Comparison of ENCODE assay signal across 17 cellular contexts in the genomic region with DNA sequence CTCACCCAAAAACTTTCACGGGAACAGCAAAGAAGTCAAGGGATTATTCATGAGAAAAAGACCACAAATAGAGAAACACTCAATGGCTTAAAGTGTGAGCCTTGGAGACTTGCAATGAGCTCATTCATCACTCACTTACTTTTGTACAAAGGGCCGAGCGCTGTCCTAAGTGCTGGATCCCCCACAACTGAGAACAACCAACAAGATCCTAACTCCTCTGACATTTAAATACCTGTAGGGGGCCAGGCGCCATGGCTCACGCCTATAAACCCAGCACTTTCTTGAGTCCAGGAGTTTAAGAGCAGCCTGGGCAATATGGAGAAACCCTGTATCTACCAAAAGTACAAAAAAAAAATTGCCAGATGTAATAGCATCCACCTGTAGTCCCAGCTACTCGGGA.
"Had no signal": no experiment of that assay in that cellular context is flagged by ENCODE, and none has a peak within 500 bp of the region (broad histone marks: within the 10 kb centered on the region; RNA-seq: fewer than 3 reads in every experiment).

No MANE protein-coding gene starts in this region.

- H3K27me3 ChIP-seq: colonic mucosa, gastrocnemius medialis, upper lobe of right lung had no signal

- H3K4me1 ChIP-seq: colonic mucosa, gastrocnemius medialis, upper lobe of right lung had no signal

- DNase-seq: activated CD4-positive, alpha-beta T cell treated with anti-CD3 and anti-CD28 coated beads, Interleukin-2, amount 10 ng/mL, durations not matched to agents 24 days and 14 days; activated CD8-positive, alpha-beta memory T cell treated with anti-CD3 and anti-CD28 coated beads for 24 hours; activated naive CD4-positive, alpha-beta T cell treated with anti-CD3 and anti-CD28 coated beads, Interleukin-2, amount 10 ng/mL, durations not matched to agents 7 days and 5 days; colonic mucosa; effector CD4-positive, alpha-beta T cell; gastrocnemius medialis; hippocampal formation; immature natural killer cell; left cardiac atrium; occipital lobe; stimulated activated CD4-positive, alpha-beta T cell treated with anti-CD3 and anti-CD28 coated beads, Interleukin-2, amount 100 ng/mL, for 48 hours; stimulated activated naive CD4-positive, alpha-beta T cell treated with Interleukin-2 at 50 U/mL for 16 hours; T-cell; upper lobe of right lung; WERI-Rb-1 had no signal

- H3K27ac ChIP-seq: colonic mucosa, gastrocnemius medialis, upper lobe of right lung, WERI-Rb-1 had no signal

- H3K9me3 ChIP-seq: colonic mucosa, gastrocnemius medialis, upper lobe of right lung had no signal

- H3K27ac Mint-ChIP-seq: activated CD4-positive, alpha-beta T cell treated with anti-CD3 and anti-CD28 coated beads, Interleukin-2, amount 10 ng/mL, durations not matched to agents 24 days and 14 days; activated naive CD4-positive, alpha-beta T cell treated with anti-CD3 and anti-CD28 coated beads, Interleukin-2, amount 10 ng/mL, durations not matched to agents 7 days and 5 days; activated T-helper 17 cell treated with anti-CD3 and anti-CD28 coated beads, Interleukin-2, amount 50 U/mL, for 72 hours; immature natural killer cell; natural killer cell treated with Interleukin-12 subunit alpha and Interleukin-12 subunit beta and Interleukin-15 and Interleukin-18, amount 100 ng/mL, for 72 hours; T-cell had no signal

- H3K4me3 Mint-ChIP-seq: activated CD4-positive, alpha-beta T cell treated with anti-CD3 and anti-CD28 coated beads, Interleukin-2, amount 10 ng/mL, durations not matched to agents 24 days and 14 days; activated naive CD4-positive, alpha-beta T cell treated with anti-CD3 and anti-CD28 coated beads, Interleukin-2, amount 10 ng/mL, durations not matched to agents 7 days and 5 days; activated T-helper 17 cell treated with anti-CD3 and anti-CD28 coated beads, Interleukin-2, amount 50 U/mL, for 72 hours; immature natural killer cell; natural killer cell treated with Interleukin-12 subunit alpha and Interleukin-12 subunit beta and Interleukin-15 and Interleukin-18, amount 100 ng/mL, for 72 hours; T-cell had no signal

- H3K4me1 Mint-ChIP-seq: activated CD4-positive, alpha-beta T cell treated with anti-CD3 and anti-CD28 coated beads, Interleukin-2, amount 10 ng/mL, durations not matched to agents 24 days and 14 days; activated naive CD4-positive, alpha-beta T cell treated with anti-CD3 and anti-CD28 coated beads, Interleukin-2, amount 10 ng/mL, durations not matched to agents 7 days and 5 days; activated T-helper 17 cell treated with anti-CD3 and anti-CD28 coated beads, Interleukin-2, amount 50 U/mL, for 72 hours; immature natural killer cell; T-cell had no signal

- H3K36me3 Mint-ChIP-seq: activated naive CD4-positive, alpha-beta T cell treated with anti-CD3 and anti-CD28 coated beads, Interleukin-2, amount 10 ng/mL, durations not matched to agents 7 days and 5 days; immature natural killer cell; natural killer cell treated with Interleukin-12 subunit alpha and Interleukin-12 subunit beta and Interleukin-15 and Interleukin-18, amount 100 ng/mL, for 72 hours; T-cell had no signal

- H3K9me3 Mint-ChIP-seq: activated CD4-positive, alpha-beta T cell treated with anti-CD3 and anti-CD28 coated beads, Interleukin-2, amount 10 ng/mL, durations not matched to agents 24 days and 14 days; activated naive CD4-positive, alpha-beta T cell treated with anti-CD3 and anti-CD28 coated beads, Interleukin-2, amount 10 ng/mL, durations not matched to agents 7 days and 5 days; activated T-helper 17 cell treated with anti-CD3 and anti-CD28 coated beads, Interleukin-2, amount 50 U/mL, for 72 hours; immature natural killer cell; natural killer cell treated with Interleukin-12 subunit alpha and Interleukin-12 subunit beta and Interleukin-15 and Interleukin-18, amount 100 ng/mL, for 72 hours; T-cell had no signal

- H3K36me3 ChIP-seq: colonic mucosa, gastrocnemius medialis, upper lobe of right lung, WERI-Rb-1 had no signal

- H3K4me3 ChIP-seq: colonic mucosa, gastrocnemius medialis, upper lobe of right lung had no signal

- ATAC-seq: activated T-helper 17 cell treated with anti-CD3 and anti-CD28 coated beads, Interleukin-2, amount 50 U/mL, for 72 hours; gastrocnemius medialis; left cardiac atrium; natural killer cell treated with Interleukin-12 subunit alpha and Interleukin-12 subunit beta and Interleukin-15 and Interleukin-18, amount 100 ng/mL, for 72 hours; T-cell; upper lobe of right lung had no signal
